In the genomic region with DNA sequence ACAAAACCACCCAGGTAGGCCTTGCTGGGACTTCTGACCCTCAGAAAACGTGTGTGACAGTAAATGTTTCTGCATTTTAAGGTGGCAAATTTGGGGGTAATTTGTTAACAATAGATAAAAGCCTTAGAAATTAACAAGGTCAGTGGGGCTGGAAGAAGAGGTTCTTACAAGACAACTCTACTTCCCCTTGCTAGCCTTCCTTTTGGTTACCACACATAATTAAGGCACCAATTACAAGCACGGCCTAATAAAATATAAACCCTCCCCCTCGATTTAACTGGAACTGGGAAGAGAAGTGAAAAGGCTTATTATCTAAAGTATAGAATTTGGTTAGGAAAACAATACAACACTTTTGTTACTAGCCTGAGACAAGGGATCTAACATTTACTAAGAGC, we compare ENCODE assay signal across 9 cellular contexts. TPM values are rescaled to one million over a fixed set of nuclear protein-coding genes. Genes with fewer than 3 reads are reported as not detected.
DNase-seq lines count a peak whose midpoint lies in the region; ATAC-seq, FAIRE-seq and TF ChIP-seq lines count a peak whose summit lies in the region.
"Had no signal": no experiment of that assay in that cellular context is flagged by ENCODE, and none has a peak within 500 bp of the region (broad histone marks: within the 10 kb centered on the region; RNA-seq: fewer than 3 reads in every experiment).

No MANE protein-coding gene starts in this region.

- peak overlapping the region; percentile 48 for H3K23ac ChIP-seq in IMR-90 (ENCODE audit: low read depth, low read length)

- H3K4ac ChIP-seq in IMR-90 (ENCODE audit: low read depth, low read length), result peak overlapping the region; percentile 31; the same call in 1 of the 2 replicates

- no peak overlapping the region for H2AK9ac ChIP-seq in IMR-90 (replicated peaks; ENCODE audit: low read depth, low read length, poor library complexity)

- H4K91ac ChIP-seq in IMR-90 (ENCODE audit: insufficient read depth, low read depth, low read length), result no peak overlapping the region; the same call in 1 of the 2 replicates

- H3K36me3 ChIP-seq in IMR-90 (ENCODE audit: control insufficient read depth, insufficient read depth, low read length) (no peaks in the 10 kb centered on the region), subcutaneous abdominal adipose tissue (ENCODE audit: control insufficient read depth in 5 of 5, insufficient read depth in 5 of 5, low read length in 5 of 5) (no peaks in the 10 kb centered on the region), gastroesophageal sphincter (no peaks in the 10 kb centered on the region)
- H3K36me3 ChIP-seq: heart left ventricle had no signal

- peaks cover 13% of the 10 kb centered on the region for H3K9me1 ChIP-seq in IMR-90 (ENCODE audit: insufficient read depth, low read length)

- H2AFZ ChIP-seq in IMR-90 (replicated peaks; ENCODE audit: low read length, poor library complexity), result no peak overlapping the region

- H2BK20ac ChIP-seq in IMR-90 (ENCODE audit: low read depth, low read length), result no peak overlapping the region

- POLR2A ChIA-PET in IMR-90 (lab: Charles Lee; ENCODE audit: unreplicated experiment), result no interaction called here
- POLR2A ChIA-PET in activated CD8-positive, alpha-beta T cell treated with anti-CD3 and anti-CD28 coated beads, Interleukin-2, amount 10 ng/mL, durations not matched to agents 7 days and 5 days (lab: Charles Lee), result interaction anchor here (1.0 to 4.4 kb wide), 3 partner anchors 26 to 50 kb away, joined by 3 to 28 read pairs (median 13); partner anchors contain the start of gene ELOVL5

- H3K27ac Mint-ChIP-seq in activated naive CD4-positive, alpha-beta T cell treated with anti-CD3 and anti-CD28 coated beads, Interleukin-2, amount 10 ng/mL, durations not matched to agents 7 days and 5 days, result peak overlapping the region; percentile 39
- no peak overlapping the region for H3K27ac Mint-ChIP-seq in activated naive CD4-positive, alpha-beta T cell treated with anti-CD3 and anti-CD28 coated beads, Interleukin-2, amount 50 U/mL, for 72 hours
- H3K27ac Mint-ChIP-seq in activated CD8-positive, alpha-beta T cell treated with anti-CD3 and anti-CD28 coated beads, Interleukin-2, amount 10 ng/mL, durations not matched to agents 7 days and 5 days, result peak overlapping the region; percentile 45

- whole genome bisulfite sequencing in IMR-90 (ENCODE audit: extremely low coverage in 2 of 2, insufficient read length in 1 of 2), 2 experiments, result no CpG with 5 or more reads among the region's 3 CpGs
- 71 to 89% methylated on average over 2 to 3 of the region's 3 CpGs for WGBS in gastroesophageal sphincter (ENCODE audit: low coverage in 1 of 2), 2 donors

- intact Hi-C loops in IMR-90 (cut with micrococcal nuclease), result no loop called here

- H2BK5ac ChIP-seq in IMR-90 (ENCODE audit: low read depth, low read length, poor library complexity, severe bottlenecking), result no peak overlapping the region

- H2BK15ac ChIP-seq in IMR-90 (ENCODE audit: low read depth, low read length), result peak overlapping the region; percentile 71; the same call in 2 of the 3 replicates

- H3K4me3 Mint-ChIP-seq in activated naive CD4-positive, alpha-beta T cell treated with anti-CD3 and anti-CD28 coated beads, Interleukin-2, amount 10 ng/mL, durations not matched to agents 7 days and 5 days, result no peak overlapping the region
- peak overlapping the region; percentile 17 for H3K4me3 Mint-ChIP-seq in activated CD8-positive, alpha-beta T cell treated with anti-CD3 and anti-CD28 coated beads, Interleukin-2, amount 10 ng/mL, durations not matched to agents 7 days and 5 days

- H2AK5ac ChIP-seq in IMR-90 (ENCODE audit: low read depth, low read length), result peak overlapping the region; percentile 91; the same call in 1 of the 2 replicates

- H3K9ac ChIP-seq in IMR-90 (ENCODE audit: low read depth, low read length), result no peak overlapping the region
- peak overlapping the region in 1 of 5 donors; percentile 57 for H3K9ac ChIP-seq in subcutaneous abdominal adipose tissue (ENCODE audit: low read length in 5 of 5)

- no peak for TF ChIP-seq RAD21 in IMR-90 (IDR thresholded peaks at IDR 0.05; ENCODE audit: low read length)

- peak overlapping the region; percentile 64; the same call in 1 of the 2 replicates for H3K27ac ChIP-seq in IMR-90 (ENCODE audit: insufficient read depth, low read length)
- peak overlapping the region; percentile 63 for H3K27ac ChIP-seq in subcutaneous abdominal adipose tissue (ENCODE audit: low read depth, low read length)
- H3K27ac ChIP-seq in gastroesophageal sphincter, result peak overlapping the region in 2 of 4 donors; percentile 15 to 32
- H3K27ac ChIP-seq: heart left ventricle had no signal

- H3K36me3 Mint-ChIP-seq in activated naive CD4-positive, alpha-beta T cell treated with anti-CD3 and anti-CD28 coated beads, Interleukin-2, amount 10 ng/mL, durations not matched to agents 7 days and 5 days, result peaks cover 26% of the 10 kb centered on the region
- peaks cover 0 to 17% of the 10 kb centered on the region in 2 donors for H3K36me3 Mint-ChIP-seq in activated naive CD4-positive, alpha-beta T cell treated with anti-CD3 and anti-CD28 coated beads, Interleukin-2, amount 50 U/mL, for 72 hours
- peaks cover 21% of the 10 kb centered on the region for H3K36me3 Mint-ChIP-seq in activated CD8-positive, alpha-beta T cell treated with anti-CD3 and anti-CD28 coated beads, Interleukin-2, amount 10 ng/mL, durations not matched to agents 7 days and 5 days (ENCODE audit: low read depth)

- TF ChIP-seq CTCF in IMR-90 (conservative IDR thresholded peaks at IDR 0.05; ENCODE audit: low read depth, low read length) (no peak), gastroesophageal sphincter (IDR thresholded peaks at IDR 0.05) (no peak)

- H3K27me3 Mint-ChIP-seq in activated naive CD4-positive, alpha-beta T cell treated with anti-CD3 and anti-CD28 coated beads, Interleukin-2, amount 10 ng/mL, durations not matched to agents 7 days and 5 days, result no peaks in the 10 kb centered on the region
- no peaks in the 10 kb centered on the region for H3K27me3 Mint-ChIP-seq in activated CD8-positive, alpha-beta T cell treated with anti-CD3 and anti-CD28 coated beads, Interleukin-2, amount 10 ng/mL, durations not matched to agents 7 days and 5 days (ENCODE audit: low read depth)

- ATAC-seq in activated naive CD4-positive, alpha-beta T cell treated with anti-CD3 and anti-CD28 coated beads, Interleukin-2, amount 50 U/mL, for 72 hours, result no peak
- no peak for ATAC-seq in IMR-90 (ENCODE audit: low read depth)
- no peak for ATAC-seq in activated CD8-positive, alpha-beta T cell treated with anti-CD3 and anti-CD28 coated beads, Interleukin-2, amount 10 ng/mL, durations not matched to agents 7 days and 5 days
- ATAC-seq in gastroesophageal sphincter, result no peak

- peak overlapping the region; percentile 72; the same call in 1 of the 2 replicates for H3K14ac ChIP-seq in IMR-90 (replicated peaks; ENCODE audit: low read depth, low read length)

- H3K18ac ChIP-seq in IMR-90 (ENCODE audit: low read depth, low read length), result no peak overlapping the region

- peaks cover 30 to 76% of the 10 kb centered on the region in 2 experiments for H3K79me1 ChIP-seq in IMR-90 (ENCODE audit: low read depth in 1 of 2, low read length in 2 of 2)

- H3K9me3 ChIP-seq in IMR-90 (ENCODE audit: control insufficient read depth, insufficient read depth, low read length), result no peaks in the 10 kb centered on the region
- H3K9me3 ChIP-seq in subcutaneous abdominal adipose tissue (ENCODE audit: control insufficient read depth in 5 of 5, low read length in 5 of 5), result no peaks in the 10 kb centered on the region
- no peaks in the 10 kb centered on the region for H3K9me3 ChIP-seq in gastroesophageal sphincter
- H3K9me3 ChIP-seq: heart left ventricle had no signal

- peak overlapping the region; percentile 84; the same call in 1 of the 2 replicates for H2BK120ac ChIP-seq in IMR-90 (ENCODE audit: low read depth, low read length)

- H3K4me2 ChIP-seq in IMR-90 (ENCODE audit: low read depth, low read length), result no peak overlapping the region

- H3K27me3 ChIP-seq in IMR-90 (ENCODE audit: control insufficient read depth, insufficient read depth, low read length) (no peaks in the 10 kb centered on the region), subcutaneous abdominal adipose tissue (ENCODE audit: control insufficient read depth in 5 of 5, insufficient read depth in 4 of 5, low read length in 5 of 5) (no peaks in the 10 kb centered on the region), gastroesophageal sphincter (no peaks in the 10 kb centered on the region)
- H3K27me3 ChIP-seq: heart left ventricle had no signal

- H3K4me3 ChIP-seq in IMR-90 (ENCODE audit: insufficient read depth, low read depth, low read length) (no peak overlapping the region), subcutaneous abdominal adipose tissue (ENCODE audit: low read depth in 1 of 5, low read length in 5 of 5) (no peak overlapping the region), gastroesophageal sphincter (no peak overlapping the region)
- H3K4me3 ChIP-seq: heart left ventricle had no signal

- H3K4me1 ChIP-seq in IMR-90 (ENCODE audit: control insufficient read depth, insufficient read depth, low read length) (peaks cover 7% of the 10 kb centered on the region), subcutaneous abdominal adipose tissue (ENCODE audit: control insufficient read depth in 5 of 5, insufficient read depth in 5 of 5, low read length in 5 of 5) (peaks cover 6 to 61% (median 51%) of the 10 kb centered on the region in 5 donors), gastroesophageal sphincter (peaks cover 19 to 68% (median 22%) of the 10 kb centered on the region in 3 donors)

- TF ChIP-seq EP300 in gastroesophageal sphincter (IDR thresholded peaks at IDR 0.05), result no peak

- no peak for FAIRE-seq in urothelium cell line (lab: Jason Lieb, UNC)

- no peak overlapping the region; the same call in 1 of the 2 replicates for H4K5ac ChIP-seq in IMR-90 (ENCODE audit: low read depth, low read length)

- DNase-seq in activated naive CD4-positive, alpha-beta T cell treated with anti-CD3 and anti-CD28 coated beads, Interleukin-2, amount 10 ng/mL, durations not matched to agents 7 days and 5 days, result no peak
- no peak for DNase-seq in activated naive CD4-positive, alpha-beta T cell treated with anti-CD3 and anti-CD28 coated beads, Interleukin-2, amount 50 U/mL, for 72 hours (ENCODE audit: low spot score in 2 of 2)
- DNase-seq in IMR-90 (no peak), urothelium cell line (ENCODE audit: low spot score) (no peak), NCI-H2081 treated with DMSO at 0.1 percent for 48 hours (lab: John Stamatoyannopoulos, UW) (no peak)
- DNase-seq in activated CD8-positive, alpha-beta T cell treated with anti-CD3 and anti-CD28 coated beads, Interleukin-2, amount 10 ng/mL, durations not matched to agents 7 days and 5 days, result no peak

- CTCF ChIA-PET in activated naive CD4-positive, alpha-beta T cell treated with anti-CD3 and anti-CD28 coated beads, Interleukin-2, amount 10 ng/mL, durations not matched to agents 7 days and 5 days (lab: Charles Lee), result interaction anchor here (1.3 kb wide), 1 partner anchor 34 kb away, joined by 3 read pairs; no protein-coding TSS in a partner anchor
- CTCF ChIA-PET in IMR-90 (lab: Yijun Ruan, JAX), result interaction anchor here (1.0 kb wide), 1 partner anchor 12 kb away, joined by 4 read pairs; no protein-coding TSS in a partner anchor
- CTCF ChIA-PET in activated CD8-positive, alpha-beta T cell treated with anti-CD3 and anti-CD28 coated beads, Interleukin-2, amount 10 ng/mL, durations not matched to agents 7 days and 5 days (lab: Charles Lee), result interaction anchor here (0.8 to 2.9 kb wide), 10 partner anchors 12 to 183 kb away, joined by 3 to 9 read pairs (median 4); no protein-coding TSS in a partner anchor

- in situ Hi-C loops in IMR-90 (cut with MboI; ENCODE audit: low sequenced_read_pairs), result no loop called here

- peak overlapping the region in 1 of 2 experiments; percentile 48; a peak in 1 of 4 replicates for H4K8ac ChIP-seq in IMR-90 (ENCODE audit: low read depth in 2 of 2, low read length in 2 of 2)

- H3K4me1 Mint-ChIP-seq in activated naive CD4-positive, alpha-beta T cell treated with anti-CD3 and anti-CD28 coated beads, Interleukin-2, amount 10 ng/mL, durations not matched to agents 7 days and 5 days, result peaks cover 80% of the 10 kb centered on the region
- H3K4me1 Mint-ChIP-seq in activated CD8-positive, alpha-beta T cell treated with anti-CD3 and anti-CD28 coated beads, Interleukin-2, amount 10 ng/mL, durations not matched to agents 7 days and 5 days (ENCODE audit: low read depth), result peaks cover 76% of the 10 kb centered on the region

- no peak overlapping the region for H3K56ac ChIP-seq in IMR-90 (ENCODE audit: extremely low read depth, insufficient read depth, low read length)

- no peak for TF ChIP-seq POLR2A in IMR-90 (IDR thresholded peaks at IDR 0.05; ENCODE audit: low read depth, low read length)
- TF ChIP-seq POLR2A in gastroesophageal sphincter (IDR thresholded peaks at IDR 0.05), result no peak

- no TSS peak for BruUV-seq in IMR-90 (replicated peaks; lab: Mats Ljungman, UMichigan)

- no peaks in the 10 kb centered on the region for H3K9me3 Mint-ChIP-seq in activated naive CD4-positive, alpha-beta T cell treated with anti-CD3 and anti-CD28 coated beads, Interleukin-2, amount 10 ng/mL, durations not matched to agents 7 days and 5 days
- no peaks in the 10 kb centered on the region for H3K9me3 Mint-ChIP-seq in activated naive CD4-positive, alpha-beta T cell treated with anti-CD3 and anti-CD28 coated beads, Interleukin-2, amount 50 U/mL, for 72 hours
- H3K9me3 Mint-ChIP-seq in activated CD8-positive, alpha-beta T cell treated with anti-CD3 and anti-CD28 coated beads, Interleukin-2, amount 10 ng/mL, durations not matched to agents 7 days and 5 days (ENCODE audit: insufficient read depth), result no peaks in the 10 kb centered on the region

- peaks cover 7% of the 10 kb centered on the region for H4K20me1 ChIP-seq in IMR-90 (ENCODE audit: insufficient read depth, low read length)

- dilution Hi-C loops in IMR-90 (cut with HindIII; ENCODE audit: low sequenced_read_pairs, unreplicated experiment), result no loop called here

RNA-seq across cellular contexts. Expression of gene ELOVL5, which starts 38.9 kb away (rescaled TPM):
- 100 to 1,000 TPM in 1 of 2 donors, 10 to 100 TPM in 1; 84.6 to 134 TPM for total RNA-seq in activated naive CD4-positive, alpha-beta T cell treated with anti-CD3 and anti-CD28 coated beads, Interleukin-2, amount 50 U/mL, for 72 hours
- 42.3 and 50.5 TPM in 2 replicates for total RNA-seq in IMR-90 (2012; rRNA removed)
- polyA plus RNA-seq in IMR-90 (2012; rRNA removed), result 29.7 and 32.1 TPM in 2 replicates
- 9.0 and 11.1 TPM in 2 replicates for polyA plus RNA-seq in IMR-90 (2012; cell fraction: cytosol; rRNA removed)
- 13.4 and 51.1 TPM in 2 replicates for polyA plus RNA-seq in IMR-90 (2012; cell fraction: nucleus; rRNA removed; ENCODE audit: low replicate concordance)
- total RNA-seq in activated CD8-positive, alpha-beta T cell treated with anti-CD3 and anti-CD28 coated beads, Interleukin-2, amount 10 ng/mL, durations not matched to agents 7 days and 5 days, result 100 to 1,000 TPM; 116 TPM
- 10 to 100 TPM; 51.5 to 94.6 (median 64.6) TPM for total RNA-seq in gastroesophageal sphincter

Comparison
In these comparisons a context has a peak if more than half of its experiments do, and no peak if none do; other contexts are left out.
1. H3K27ac Mint-ChIP-seq: peak in activated naive CD4-positive, alpha-beta T cell treated with anti-CD3 and anti-CD28 coated beads, Interleukin-2, amount 10 ng/mL, durations not matched to agents 7 days and 5 days (single experiment) and activated CD8-positive, alpha-beta T cell treated with anti-CD3 and anti-CD28 coated beads, Interleukin-2, amount 10 ng/mL, durations not matched to agents 7 days and 5 days (single experiment); none in activated naive CD4-positive, alpha-beta T cell treated with anti-CD3 and anti-CD28 coated beads, Interleukin-2, amount 50 U/mL, for 72 hours (0 of 2).